In the genomic region with DNA sequence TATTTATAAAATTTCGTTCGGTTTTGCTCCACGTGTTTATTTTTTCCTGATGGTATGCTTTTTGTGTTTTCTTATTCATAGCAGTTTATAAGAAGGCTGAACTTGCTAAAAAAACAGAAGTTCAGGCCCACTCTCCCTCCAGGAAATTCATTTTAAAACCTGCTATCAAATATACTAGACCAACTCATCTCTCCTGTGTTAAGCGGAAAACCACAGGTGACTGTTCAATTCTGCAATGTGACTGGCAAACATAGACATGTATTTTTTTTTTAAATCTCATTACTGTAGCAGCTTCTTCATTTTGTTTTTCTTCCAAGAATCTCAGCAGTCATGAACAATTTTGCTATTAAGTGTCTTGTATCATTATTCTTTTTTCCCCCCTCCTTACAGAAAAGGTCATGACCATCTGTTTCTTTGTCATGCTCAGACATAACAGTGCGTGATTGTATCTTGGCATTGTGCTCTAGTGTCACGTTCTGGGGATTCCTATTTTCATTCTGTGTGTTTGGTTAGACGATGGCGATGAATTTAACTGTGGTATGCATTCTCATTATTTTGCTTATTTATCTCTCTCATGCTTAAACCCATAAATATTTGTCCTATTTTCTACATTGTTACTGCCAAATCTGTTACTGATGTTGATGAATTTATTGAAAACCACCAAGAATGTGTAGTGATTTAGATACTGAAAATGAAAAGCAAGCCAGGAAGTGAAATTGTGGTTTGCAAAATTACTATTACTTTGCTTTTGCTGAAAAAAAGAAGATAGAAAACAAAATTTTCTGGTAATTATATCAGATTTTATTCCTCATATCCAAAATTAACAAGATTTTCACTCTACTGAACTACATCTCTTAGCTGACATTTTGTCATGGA, we compare ENCODE assay signal across 11 cellular contexts.
DNase-seq lines count a peak whose midpoint lies in the region; ATAC-seq and TF ChIP-seq lines count a peak whose summit lies in the region.
"Had no signal": no experiment of that assay in that cellular context is flagged by ENCODE, and none has a peak within 500 bp of the region (broad histone marks: within the 10 kb centered on the region; RNA-seq: fewer than 3 reads in every experiment).

No MANE protein-coding gene starts in this region.

- DNase-seq in GM10248 (ENCODE audit: extremely low spot score) = peak; percentile 21
- DNase-seq in M059J (ENCODE audit: low read depth) = peak; percentile 5
- DNase-seq in PC-9 = no peak
- DNase-seq in effector memory CD4-positive, alpha-beta T cell = no peak
- no peak for DNase-seq in NCI-H1694 treated with DMSO at 0.1 percent for 48 hours (lab: John Stamatoyannopoulos, UW)
- no peak for DNase-seq in hepatocyte (ENCODE audit: low spot score)
- DNase-seq: activated CD8-positive, alpha-beta memory T cell treated with anti-CD3 and anti-CD28 coated beads for 24 hours; midbrain had no signal

- H4K20me1 ChIP-seq in PC-9 (ENCODE audit: insufficient read depth) (no peaks in the 10 kb centered on the region), hepatocyte (ENCODE audit: insufficient read depth, poor library complexity, severe bottlenecking) (no peaks in the 10 kb centered on the region)
- H4K20me1 ChIP-seq: BLaER1 treated with 17β-estradiol and CSF1 and Interleukin-3, amounts not matched to agents 10 nM and 100 nM had no signal

- no peak overlapping the region for H3K27ac ChIP-seq in PC-9
- H3K27ac ChIP-seq in effector memory CD4-positive, alpha-beta T cell (ENCODE audit: insufficient read depth, low read length, poor library complexity, severe bottlenecking) = no peak overlapping the region
- H3K27ac ChIP-seq in hepatocyte = no peak overlapping the region
- H3K27ac ChIP-seq: BLaER1 treated with 17β-estradiol and CSF1 and Interleukin-3, amounts not matched to agents 10 nM and 100 nM had no signal

- H3K4me1 ChIP-seq in PC-9 (replicated peaks; ENCODE audit: insufficient read depth) (no peaks in the 10 kb centered on the region), hepatocyte (ENCODE audit: insufficient read depth) (no peaks in the 10 kb centered on the region)
- no peaks in the 10 kb centered on the region for H3K4me1 ChIP-seq in effector memory CD4-positive, alpha-beta T cell (ENCODE audit: control insufficient read depth, insufficient read depth, low read length, poor library complexity, severe bottlenecking)
- H3K4me1 ChIP-seq: BLaER1 treated with 17β-estradiol and CSF1 and Interleukin-3, amounts not matched to agents 10 nM and 100 nM had no signal

- no peak overlapping the region for H2AFZ ChIP-seq in PC-9
- no peak overlapping the region for H2AFZ ChIP-seq in hepatocyte

- no peaks in the 10 kb centered on the region for H3F3A ChIP-seq in PC-9 (ENCODE audit: insufficient read depth, low read depth)

- WGBS in hepatocyte (ENCODE audit: low lambda C conversion rate, missing lambda C conversion rate) = 87% methylated on average over 8 of the region's 8 CpGs

- H3K79me2 ChIP-seq in PC-9 (ENCODE audit: low read depth) (no peaks in the 10 kb centered on the region), hepatocyte (no peaks in the 10 kb centered on the region)

- no peaks in the 10 kb centered on the region for H3K9me2 ChIP-seq in PC-9 (ENCODE audit: insufficient read depth)
- H3K9me2 ChIP-seq in hepatocyte (replicated peaks; ENCODE audit: insufficient read depth) = no peaks in the 10 kb centered on the region

- H3K27me3 ChIP-seq in PC-9 (ENCODE audit: insufficient read depth, low read depth) (no peaks in the 10 kb centered on the region), hepatocyte (no peaks in the 10 kb centered on the region)
- H3K27me3 ChIP-seq in effector memory CD4-positive, alpha-beta T cell (replicated peaks; ENCODE audit: control insufficient read depth, insufficient read depth, low read length, poor library complexity, severe bottlenecking) = no peaks in the 10 kb centered on the region
- H3K27me3 ChIP-seq: BLaER1 treated with 17β-estradiol and CSF1 and Interleukin-3, amounts not matched to agents 10 nM and 100 nM had no signal

- POLR2A ChIA-PET in GM10248 (lab: Yijun Ruan, JAX) = no interaction called here
- POLR2A ChIA-PET in PC-9 (lab: Charles Lee; ENCODE audit: unreplicated experiment) = no interaction called here

- no peaks in the 10 kb centered on the region for H3K9me3 ChIP-seq in PC-9 (ENCODE audit: insufficient read depth, low read depth)
- H3K9me3 ChIP-seq in effector memory CD4-positive, alpha-beta T cell (ENCODE audit: control insufficient read depth, low read length) = no peaks in the 10 kb centered on the region
- H3K9me3 ChIP-seq in hepatocyte (ENCODE audit: low read depth) = no peaks in the 10 kb centered on the region
- H3K9me3 ChIP-seq: BLaER1 treated with 17β-estradiol and CSF1 and Interleukin-3, amounts not matched to agents 10 nM and 100 nM had no signal

- H3K4me2 ChIP-seq in PC-9 (no peak overlapping the region), hepatocyte (no peak overlapping the region)
- H3K4me2 ChIP-seq: BLaER1 treated with 17β-estradiol and CSF1 and Interleukin-3, amounts not matched to agents 10 nM and 100 nM had no signal

- no peaks in the 10 kb centered on the region for H3K36me3 ChIP-seq in PC-9 (ENCODE audit: low read depth)
- H3K36me3 ChIP-seq in effector memory CD4-positive, alpha-beta T cell (ENCODE audit: control insufficient read depth, insufficient read depth, low read length) = no peaks in the 10 kb centered on the region
- H3K36me3 ChIP-seq in hepatocyte (replicated peaks; ENCODE audit: insufficient read depth, low read depth) = no peaks in the 10 kb centered on the region

- TF ChIP-seq CTCF in GM10248 (IDR thresholded peaks at IDR 0.05; ENCODE audit: control extremely low read depth, extremely low read depth, low read depth, missing control alignments) (no peak), PC-9 (conservative IDR thresholded peaks at IDR 0.05) (no peak), hepatocyte (IDR thresholded peaks at IDR 0.05; ENCODE audit: poor library complexity) (no peak)

- intact Hi-C loops in PC-9 (cut with micrococcal nuclease; ENCODE audit: unreplicated experiment) = no loop called here

- ATAC-seq in GM19351 (IDR thresholded peaks at IDR 0.05; ENCODE audit: unreplicated experiment) = peak; percentile 76
- ATAC-seq in HG02884 (IDR thresholded peaks at IDR 0.05; ENCODE audit: unreplicated experiment) = peak; percentile 64

- BruUV-seq in PC-9 (replicated peaks; lab: Mats Ljungman, UMichigan) = no TSS peak

- CTCF ChIA-PET in GM10248 (lab: Yijun Ruan, JAX) (interaction anchor here (1.8 kb wide), 1 partner anchor 9 kb away, joined by 5 read pairs; no protein-coding TSS in a partner anchor), PC-9 (lab: Charles Lee) (no interaction called here)

- no peak overlapping the region for H3K4me3 ChIP-seq in PC-9
- H3K4me3 ChIP-seq in effector memory CD4-positive, alpha-beta T cell (ENCODE audit: insufficient read depth, low read depth, low read length, poor library complexity, severe bottlenecking) = no peak overlapping the region
- H3K4me3 ChIP-seq in hepatocyte = no peak overlapping the region
- H3K4me3 ChIP-seq: BLaER1 treated with 17β-estradiol and CSF1 and Interleukin-3, amounts not matched to agents 10 nM and 100 nM had no signal

Comparison
In these comparisons a context has a peak if more than half of its experiments do, and no peak if none do; other contexts are left out.
1. DNase-seq: peak in GM10248 (single experiment) and M059J (single experiment); none in PC-9 (0 of 2), effector memory CD4-positive, alpha-beta T cell (0 of 3), NCI-H1694 treated with DMSO at 0.1 percent for 48 hours (single experiment) and hepatocyte (single experiment).